In genomic region chr12:111595341-111595835, GRCh38 we compare ENCODE assay signal across 1 cellular context.
TF ChIP-seq lines count a peak whose summit lies in the region.

No MANE protein-coding gene starts in this region.

TF ChIP-seq in GM12878, 131 proteins besides CTCF, POLR2A, EP300 and RAD21:
- TF ChIP-seq MLLT1 (IDR thresholded peaks at IDR 0.05), result 0 out of 2 replicates have a peak, but pooled peaks have one; percentile 74
